In genomic region chr16:5089911-5090555, GRCh38 we compare ENCODE assay signal across 3 cellular contexts. TPM values are rescaled to one million over a fixed set of nuclear protein-coding genes. Genes with fewer than 3 reads are reported as not detected.
"Had no signal": no experiment of that assay in that cellular context is flagged by ENCODE, and none has a peak within 500 bp of the region (broad histone marks: within the 10 kb centered on the region; RNA-seq: fewer than 3 reads in every experiment).

No MANE protein-coding gene starts in this region.

RNA-seq across cellular contexts. Expression of gene C16orf89, which starts 24.3 kb away (rescaled TPM):
- total RNA-seq: HT-29, K562 had no signal
- polyA plus RNA-seq: IgD-negative memory B cell, K562 had no signal
